ENCODE assay signal across 1 cellular context in genomic region chr1:37605061-37605650, GRCh38.
TF ChIP-seq lines count a peak whose summit lies in the region.

No MANE protein-coding gene starts in this region.

TF ChIP-seq in K562, 482 proteins besides CTCF, POLR2A, EP300 and RAD21:
- no peak for TF ChIP-seq BRD4 (IDR thresholded peaks at IDR 0.05)
- no peak for TF ChIP-seq ATF1 (CRISPR knock-in tag; IDR thresholded peaks at IDR 0.05)
- no peak for TF ChIP-seq ATF1 (tag; IDR thresholded peaks at IDR 0.05)
- TF ChIP-seq XRCC4 (IDR thresholded peaks at IDR 0.05; ENCODE audit: extremely low read depth, insufficient read depth, insufficient read length): no peak
- TF ChIP-seq HNRNPL (IDR thresholded peaks at IDR 0.05; ENCODE audit: low read depth, low read length): no peak
- no peak for TF ChIP-seq JUNB (CRISPR knock-in tag; conservative IDR thresholded peaks at IDR 0.05)
- no peak for TF ChIP-seq ZBTB5 (IDR thresholded peaks at IDR 0.05)
- TF ChIP-seq ZNF134 (CRISPR knock-in tag; conservative IDR thresholded peaks at IDR 0.05): no peak
- TF ChIP-seq ARID3B (CRISPR knock-in tag; IDR thresholded peaks at IDR 0.05; ENCODE audit: borderline replicate concordance): no peak
- TF ChIP-seq TFE3 (CRISPR knock-in tag; IDR thresholded peaks at IDR 0.05): no peak
- no peak for TF ChIP-seq KDM1A (IDR thresholded peaks at IDR 0.05)
- TF ChIP-seq ETV5 (CRISPR knock-in tag; IDR thresholded peaks at IDR 0.05; ENCODE audit: low read depth): no peak
- no peak for TF ChIP-seq SMARCB1 (IDR thresholded peaks at IDR 0.05; ENCODE audit: insufficient read length, low read depth)
- no peak for TF ChIP-seq HDAC8 (tag; IDR thresholded peaks at IDR 0.05)
- TF ChIP-seq HNRNPLL (IDR thresholded peaks at IDR 0.05; ENCODE audit: low read depth, low read length, poor library complexity, severe bottlenecking): no peak
- TF ChIP-seq NELFE (IDR thresholded peaks at IDR 0.05; ENCODE audit: insufficient read depth, insufficient read length): no peak
